ENCODE assay signal across 25 cellular contexts in genomic region chr5:120344181-120344580, GRCh38.
"Had no signal": no experiment of that assay in that cellular context is flagged by ENCODE, and none has a peak within 500 bp of the region (broad histone marks: within the 10 kb centered on the region; RNA-seq: fewer than 3 reads in every experiment).

No MANE protein-coding gene starts in this region.

- H3K4me3 Mint-ChIP-seq: dendritic cell treated with granulocyte-macrophage colony-stimulating factor and Interleukin-4, amounts not matched to agents 40 ng/mL and 50 ng/mL, for 4 days; effector memory CD8-positive, alpha-beta T cell; endodermal cell; memory B cell; naive thymus-derived CD4-positive, alpha-beta T cell had no signal

- H3K27me3 ChIP-seq: colonic mucosa, esophagus squamous epithelium, gastrocnemius medialis, heart right ventricle, left lung had no signal

- H3K27ac Mint-ChIP-seq: dendritic cell treated with granulocyte-macrophage colony-stimulating factor and Interleukin-4, amounts not matched to agents 40 ng/mL and 50 ng/mL, for 4 days; effector memory CD8-positive, alpha-beta T cell; endodermal cell; memory B cell; naive thymus-derived CD4-positive, alpha-beta T cell had no signal

- H3K9me3 ChIP-seq: colonic mucosa, esophagus squamous epithelium, gastrocnemius medialis, heart right ventricle, left lung, lower lobe of right lung had no signal

- H3K27ac ChIP-seq: colonic mucosa, epithelial cell of prostate, esophagus squamous epithelium, gastrocnemius medialis, heart right ventricle, left lung, lower lobe of right lung had no signal

- H3K36me3 ChIP-seq: colonic mucosa, esophagus squamous epithelium, gastrocnemius medialis, heart right ventricle, left lung, lower lobe of right lung had no signal

- H3K27me3 Mint-ChIP-seq: dendritic cell treated with granulocyte-macrophage colony-stimulating factor and Interleukin-4, amounts not matched to agents 40 ng/mL and 50 ng/mL, for 4 days; effector memory CD8-positive, alpha-beta T cell; naive thymus-derived CD4-positive, alpha-beta T cell had no signal

- H3K4me3 ChIP-seq: colonic mucosa, esophagus squamous epithelium, gastrocnemius medialis, heart right ventricle, left lung, lower lobe of right lung had no signal

- H3K9me3 Mint-ChIP-seq: endodermal cell, memory B cell had no signal

- ATAC-seq: effector memory CD8-positive, alpha-beta T cell; esophagus mucosa; gastrocnemius medialis; heart right ventricle; left cardiac atrium; left lung; left ventricle myocardium superior; lower lobe of right lung; naive thymus-derived CD4-positive, alpha-beta T cell had no signal

- H3K4me1 Mint-ChIP-seq: endodermal cell; memory B cell; naive thymus-derived CD4-positive, alpha-beta T cell had no signal

- H3K4me1 ChIP-seq: colonic mucosa, esophagus squamous epithelium, gastrocnemius medialis, heart right ventricle, left lung, lower lobe of right lung had no signal

- DNase-seq: colonic mucosa; cortex of kidney; effector CD8-positive, alpha-beta T cell; effector memory CD8-positive, alpha-beta T cell; endodermal cell; erythroblast; esophagus squamous epithelium; foreskin fibroblast; foreskin melanocyte; gastrocnemius medialis; glutamatergic neuron; head of caudate nucleus; heart right ventricle; hippocampal formation; left cardiac atrium; left lung; left ventricle myocardium superior; lower lobe of right lung; mesendoderm; midbrain; naive thymus-derived CD4-positive, alpha-beta T cell had no signal

- H3K36me3 Mint-ChIP-seq: memory B cell; naive thymus-derived CD4-positive, alpha-beta T cell had no signal
